Comparison of ENCODE assay signal across 19 cellular contexts in the genomic region with DNA sequence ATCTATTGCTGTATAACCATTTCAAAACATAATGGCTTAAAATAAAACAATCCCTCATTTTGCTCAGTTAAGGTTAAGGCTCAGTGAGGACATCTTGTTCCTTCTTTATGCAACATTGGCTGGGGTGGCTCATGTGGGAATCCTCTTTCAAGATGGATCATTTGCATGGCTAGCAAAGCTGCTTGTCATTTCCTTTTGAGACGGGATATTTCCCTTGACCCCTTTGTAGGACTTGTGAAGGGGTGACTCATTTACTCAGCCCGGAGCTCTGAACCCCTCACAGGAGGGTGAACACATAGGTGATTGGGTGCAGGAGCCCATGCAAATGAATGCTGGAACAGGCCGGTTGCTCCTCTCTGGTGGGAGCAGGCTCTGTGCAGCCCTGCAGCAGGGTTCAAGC. TPM values are rescaled to one million over a fixed set of nuclear protein-coding genes. Genes with fewer than 3 reads are reported as not detected.
"Had no signal": no experiment of that assay in that cellular context is flagged by ENCODE, and none has a peak within 500 bp of the region (broad histone marks: within the 10 kb centered on the region; RNA-seq: fewer than 3 reads in every experiment).

No MANE protein-coding gene starts in this region.

- H3K27me3 ChIP-seq: right lobe of liver, upper lobe of left lung had no signal

- ATAC-seq: activated T-cell treated with anti-CD3 and anti-CD28 coated beads, Interleukin-2, amount 50 U/mL, for 4 hours; natural killer cell; right lobe of liver had no signal

- H3K36me3 ChIP-seq: prostate gland, right lobe of liver, upper lobe of left lung had no signal

- H3K9me3 ChIP-seq: prostate gland, right lobe of liver, upper lobe of left lung had no signal

- H3K27ac ChIP-seq: coronary artery, prostate gland, right lobe of liver, upper lobe of left lung had no signal

- H3K4me1 ChIP-seq: prostate gland, upper lobe of left lung had no signal

- DNase-seq: activated CD4-positive, alpha-beta T cell treated with anti-CD3 and anti-CD28 coated beads, Interleukin-2, amount 50 U/mL, for 48 hours; activated CD4-positive, CD25-positive, alpha-beta regulatory T cell treated with anti-CD3 and anti-CD28 coated beads, Interleukin-2, amount 50 U/mL, for 72 hours; activated naive CD8-positive, alpha-beta T cell treated with anti-CD3 and anti-CD28 coated beads, Interleukin-2, amount 10 ng/mL, durations not matched to agents 7 days and 5 days; activated T-cell treated with anti-CD3 and anti-CD28 coated beads, Interleukin-2, amount 50 U/mL, for 4 hours; aorta; effector memory CD4-positive, alpha-beta T cell; mammary epithelial cell; natural killer cell; nucleus accumbens; right lobe of liver; stimulated activated CD4-positive, alpha-beta T cell treated with anti-CD3 and anti-CD28 coated beads, Interleukin-12 subunit alpha, Interleukin-12 subunit beta, amount 100 ng/mL, for 4 hours; stimulated activated naive CD4-positive, alpha-beta T cell; SW 1271; upper lobe of left lung had no signal

- H3K4me3 ChIP-seq: coronary artery, prostate gland, right lobe of liver, upper lobe of left lung had no signal

RNA-seq across cellular contexts. Expression of gene C8A, which starts 15.9 kb away (rescaled TPM):
- total RNA-seq: activated naive CD8-positive, alpha-beta T cell treated with anti-CD3 and anti-CD28 coated beads, Interleukin-2, amount 10 ng/mL, durations not matched to agents 7 days and 5 days; activated T-cell treated with anti-CD3 and anti-CD28 coated beads, Interleukin-2, amount 50 U/mL, for 4 hours; aorta; cardiac septum; mammary epithelial cell; natural killer cell; prostate gland; temporal lobe had no signal
- polyA plus RNA-seq: aorta, mammary epithelial cell had no signal

RNA-seq across cellular contexts. Expression of gene FYB2, which starts 19.5 kb away (rescaled TPM):
- total RNA-seq: activated naive CD8-positive, alpha-beta T cell treated with anti-CD3 and anti-CD28 coated beads, Interleukin-2, amount 10 ng/mL, durations not matched to agents 7 days and 5 days; activated T-cell treated with anti-CD3 and anti-CD28 coated beads, Interleukin-2, amount 50 U/mL, for 4 hours; aorta; mammary epithelial cell; mucosa of gallbladder; natural killer cell had no signal
- polyA plus RNA-seq: mammary epithelial cell had no signal
